Comparison of ENCODE assay signal across 25 cellular contexts in the genomic region with DNA sequence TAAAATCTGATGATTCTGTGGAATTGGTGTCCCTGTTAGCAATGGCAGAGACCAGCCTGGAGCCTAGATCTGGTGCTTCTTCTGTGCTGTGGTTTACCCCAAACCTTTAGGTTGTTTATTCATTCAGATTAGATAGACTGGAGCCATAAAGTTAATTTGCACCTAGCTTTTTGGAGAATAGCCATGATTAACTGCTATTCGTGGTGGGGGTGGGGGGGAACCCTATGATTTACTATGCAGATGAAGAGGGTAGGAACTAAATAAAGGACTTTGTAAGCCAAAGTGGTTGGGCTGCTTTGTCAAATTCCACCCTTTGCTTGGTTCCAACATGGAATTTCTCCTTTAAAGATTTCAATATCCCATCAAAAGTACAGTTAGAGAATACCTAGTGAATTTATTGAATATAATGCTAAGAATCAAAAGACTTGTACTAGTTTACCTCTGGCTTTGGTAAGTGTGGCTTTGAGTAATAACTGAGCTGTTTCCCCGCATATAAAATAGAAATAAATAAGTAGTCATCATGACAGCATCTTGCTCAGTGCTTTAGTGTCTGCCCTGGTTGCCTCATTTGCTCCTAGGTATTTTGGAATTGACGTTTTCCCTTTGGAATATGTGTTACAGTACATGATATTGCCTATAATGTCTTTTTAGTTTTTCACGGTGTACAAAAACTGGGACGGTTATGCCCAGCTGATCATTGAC. TPM values are rescaled to one million over a fixed set of nuclear protein-coding genes. Genes with fewer than 3 reads are reported as not detected.
DNase-seq lines count a peak whose midpoint lies in the region; ATAC-seq and TF ChIP-seq lines count a peak whose summit lies in the region.
"Had no signal": no experiment of that assay in that cellular context is flagged by ENCODE, and none has a peak within 500 bp of the region (broad histone marks: within the 10 kb centered on the region; RNA-seq: fewer than 3 reads in every experiment).

No MANE protein-coding gene starts in this region.

- peaks cover 14% of the 10 kb centered on the region for H3K36me3 Mint-ChIP-seq in natural killer cell
- H3K36me3 Mint-ChIP-seq in natural killer cell treated with Interleukin-12 subunit alpha and Interleukin-12 subunit beta and Interleukin-15 and Interleukin-18, amount 100 ng/mL, for 72 hours: peaks cover 15% of the 10 kb centered on the region
- H3K36me3 Mint-ChIP-seq in activated naive CD8-positive, alpha-beta T cell treated with anti-CD3 and anti-CD28 coated beads for 36 hours: peaks cover 15% of the 10 kb centered on the region

- no peaks in the 10 kb centered on the region for H3K9me3 Mint-ChIP-seq in natural killer cell
- H3K9me3 Mint-ChIP-seq in natural killer cell treated with Interleukin-12 subunit alpha and Interleukin-12 subunit beta and Interleukin-15 and Interleukin-18, amount 100 ng/mL, for 72 hours: no peaks in the 10 kb centered on the region
- no peaks in the 10 kb centered on the region for H3K9me3 Mint-ChIP-seq in activated naive CD8-positive, alpha-beta T cell treated with anti-CD3 and anti-CD28 coated beads for 36 hours
- H3K9me3 Mint-ChIP-seq: effector memory CD8-positive, alpha-beta T cell; neural crest cell had no signal

- ATAC-seq in natural killer cell: no peak
- ATAC-seq in natural killer cell treated with Interleukin-12 subunit alpha and Interleukin-12 subunit beta and Interleukin-15 and Interleukin-18, amount 100 ng/mL, for 72 hours: no peak
- ATAC-seq: upper lobe of right lung had no signal

- H3K27me3 ChIP-seq in HL-60 (ENCODE audit: insufficient read depth, poor library complexity, severe bottlenecking): no peaks in the 10 kb centered on the region
- H3K27me3 ChIP-seq: Peyer's patch, spleen, upper lobe of right lung had no signal

- no peak for DNase-seq in natural killer cell
- no peak for DNase-seq in natural killer cell treated with Interleukin-12 subunit alpha and Interleukin-12 subunit beta and Interleukin-15 and Interleukin-18, amount 100 ng/mL, for 72 hours (ENCODE audit: low spot score)
- no peak for DNase-seq in HL-60 (ENCODE audit: low read depth in 1 of 2, low spot score in 1 of 2)
- no peak for DNase-seq in activated naive CD8-positive, alpha-beta T cell treated with anti-CD3 and anti-CD28 coated beads for 36 hours
- DNase-seq in T-helper 9 cell: no peak
- DNase-seq in GM19238 (ENCODE audit: insufficient read length, low spot score): no peak
- DNase-seq in EL: no peak
- DNase-seq: activated CD4-positive, CD25-positive, alpha-beta regulatory T cell treated with anti-CD3 and anti-CD28 coated beads, Interleukin-2, amount 50 U/mL, for 72 hours; anterior cingulate cortex; C1 segment of cervical spinal cord; DMS79 treated with DMSO at 0.1 percent for 48 hours; effector memory CD8-positive, alpha-beta T cell; head of caudate nucleus; kidney; NCI-H1048; NCI-H1694 treated with DMSO at 0.1 percent for 48 hours; NCI-H2171; NCI-H524; Peyer's patch; right cardiac atrium; spleen; upper lobe of right lung had no signal

- no peak overlapping the region for H3K4me3 ChIP-seq in HL-60 (replicated peaks; ENCODE audit: insufficient read depth, low read length)
- H3K4me3 ChIP-seq: coronary artery, lung, Peyer's patch, spleen, upper lobe of right lung had no signal

- no peaks in the 10 kb centered on the region for H3K27me3 Mint-ChIP-seq in natural killer cell (ENCODE audit: low read depth in 2 of 2)
- no peaks in the 10 kb centered on the region for H3K27me3 Mint-ChIP-seq in natural killer cell treated with Interleukin-12 subunit alpha and Interleukin-12 subunit beta and Interleukin-15 and Interleukin-18, amount 100 ng/mL, for 72 hours
- H3K27me3 Mint-ChIP-seq in activated naive CD8-positive, alpha-beta T cell treated with anti-CD3 and anti-CD28 coated beads for 36 hours: no peaks in the 10 kb centered on the region
- H3K27me3 Mint-ChIP-seq: effector memory CD8-positive, alpha-beta T cell had no signal

- H3K4me3 Mint-ChIP-seq in natural killer cell: no peak overlapping the region
- H3K4me3 Mint-ChIP-seq in natural killer cell treated with Interleukin-12 subunit alpha and Interleukin-12 subunit beta and Interleukin-15 and Interleukin-18, amount 100 ng/mL, for 72 hours: no peak overlapping the region
- no peak overlapping the region for H3K4me3 Mint-ChIP-seq in activated naive CD8-positive, alpha-beta T cell treated with anti-CD3 and anti-CD28 coated beads for 36 hours
- H3K4me3 Mint-ChIP-seq: effector memory CD8-positive, alpha-beta T cell had no signal

- H3K27ac Mint-ChIP-seq in natural killer cell: peak overlapping the region; percentile 7 to 53
- H3K27ac Mint-ChIP-seq in natural killer cell treated with Interleukin-12 subunit alpha and Interleukin-12 subunit beta and Interleukin-15 and Interleukin-18, amount 100 ng/mL, for 72 hours: no peak overlapping the region
- H3K27ac Mint-ChIP-seq in activated naive CD8-positive, alpha-beta T cell treated with anti-CD3 and anti-CD28 coated beads for 36 hours: peak overlapping the region; percentile 6

- no peak for TF ChIP-seq CTCF in natural killer cell (IDR thresholded peaks at IDR 0.05)
- no peak for TF ChIP-seq CTCF in HL-60 (IDR thresholded peaks at IDR 0.05; ENCODE audit: insufficient read depth, low read length)

- peaks cover 7 to 12% of the 10 kb centered on the region in 2 donors for H3K4me1 Mint-ChIP-seq in natural killer cell
- H3K4me1 Mint-ChIP-seq in natural killer cell treated with Interleukin-12 subunit alpha and Interleukin-12 subunit beta and Interleukin-15 and Interleukin-18, amount 100 ng/mL, for 72 hours (ENCODE audit: low read depth in 2 of 2): peaks cover 9 to 11% of the 10 kb centered on the region in 2 donors
- H3K4me1 Mint-ChIP-seq in activated naive CD8-positive, alpha-beta T cell treated with anti-CD3 and anti-CD28 coated beads for 36 hours: peaks cover 18% of the 10 kb centered on the region

- intact Hi-C loops in natural killer cell (cut with micrococcal nuclease): no loop called here

- peak overlapping the region; percentile 7; the same call in 1 of the 2 replicates for H3K27ac ChIP-seq in HL-60 (replicated peaks)
- H3K27ac ChIP-seq: coronary artery, Peyer's patch, spleen, upper lobe of right lung had no signal

RNA-seq across cellular contexts. Expression of a gene that starts 8.8 kb away (rescaled TPM):
- total RNA-seq in natural killer cell: 100 to 1,000 TPM; 195 to 228 (median 225) TPM
- 100 to 1,000 TPM; 178 to 245 TPM for total RNA-seq in natural killer cell treated with Interleukin-12 subunit alpha and Interleukin-12 subunit beta and Interleukin-15 and Interleukin-18, amount 100 ng/mL, for 72 hours
- 100 to 1,000 TPM; 298 to 317 TPM for total RNA-seq in activated naive CD8-positive, alpha-beta T cell treated with anti-CD3 and anti-CD28 coated beads for 36 hours

RNA-seq across cellular contexts. Expression of a gene that starts 27.6 kb away (rescaled TPM):
- 1 to 10 TPM; 1.3 to 3.2 (median 1.4) TPM for total RNA-seq in natural killer cell
- 10 to 100 TPM; 18.1 to 31.1 TPM for total RNA-seq in natural killer cell treated with Interleukin-12 subunit alpha and Interleukin-12 subunit beta and Interleukin-15 and Interleukin-18, amount 100 ng/mL, for 72 hours
- 10 to 100 TPM; 51.8 to 54.2 TPM for total RNA-seq in activated naive CD8-positive, alpha-beta T cell treated with anti-CD3 and anti-CD28 coated beads for 36 hours

RNA-seq across cellular contexts. Expression of a gene that starts 27.8 kb away (rescaled TPM):
- total RNA-seq in natural killer cell: 1 to 10 TPM; 7.8 to 9.9 (median 8.3) TPM
- 10 to 100 TPM; 17.3 to 23.8 TPM for total RNA-seq in natural killer cell treated with Interleukin-12 subunit alpha and Interleukin-12 subunit beta and Interleukin-15 and Interleukin-18, amount 100 ng/mL, for 72 hours
- 10 to 100 TPM; 26.1 to 26.8 TPM for total RNA-seq in activated naive CD8-positive, alpha-beta T cell treated with anti-CD3 and anti-CD28 coated beads for 36 hours

Comparison
In these comparisons a context has a peak if more than half of its experiments do, and no peak if none do; other contexts are left out.
1. H3K27ac Mint-ChIP-seq: peak in natural killer cell (2 of 2) and activated naive CD8-positive, alpha-beta T cell treated with anti-CD3 and anti-CD28 coated beads for 36 hours (single experiment); none in natural killer cell treated with Interleukin-12 subunit alpha and Interleukin-12 subunit beta and Interleukin-15 and Interleukin-18, amount 100 ng/mL, for 72 hours (0 of 2).
2. RNA of a gene that starts 27.6 kb away (total RNA-seq): 51.8 to 54.2 TPM in activated naive CD8-positive, alpha-beta T cell treated with anti-CD3 and anti-CD28 coated beads for 36 hours and 18.1 to 31.1 TPM in natural killer cell treated with Interleukin-12 subunit alpha and Interleukin-12 subunit beta and Interleukin-15 and Interleukin-18, amount 100 ng/mL, for 72 hours; 1.3 to 3.2 TPM in natural killer cell; every median in the first group is over 4 times any median in the second.